ENCODE assay signal across 34 cellular contexts in genomic region chr3:127194601-127195187, GRCh38. TPM values are rescaled to one million over a fixed set of nuclear protein-coding genes. Genes with fewer than 3 reads are reported as not detected.
"Had no signal": no experiment of that assay in that cellular context is flagged by ENCODE, and none has a peak within 500 bp of the region (broad histone marks: within the 10 kb centered on the region; RNA-seq: fewer than 3 reads in every experiment).

No MANE protein-coding gene starts in this region.

- H3K4me1 ChIP-seq: foreskin keratinocyte, heart left ventricle, left ventricle myocardium inferior, suprapubic skin, tibial artery had no signal

- DNase-seq: activated B cell treated with CpG ODN at 0.5 μM for 24 hours; activated CD4-positive, alpha-beta T cell treated with anti-CD3 and anti-CD28 coated beads for 36 hours; activated gamma-delta T cell treated with Interleukin-2 at 50 U/mL for 16 hours; activated naive CD4-positive, alpha-beta T cell treated with anti-CD3 and anti-CD28 coated beads, Interleukin-2, amount 50 U/mL, for 16 hours; activated T-cell treated with anti-CD3 and anti-CD28 coated beads for 4 hours; amniotic stem cell; brain microvascular endothelial cell; caudate nucleus; endodermal cell; foreskin keratinocyte; heart left ventricle; hypothalamus; left ventricle myocardium inferior; naive B cell; nephron progenitor cell; stimulated activated CD4-positive, alpha-beta T cell treated with anti-CD3 and anti-CD28 coated beads, Interleukin-12 subunit alpha, Interleukin-12 subunit beta, amount 100 ng/mL, for 4 hours; stimulated activated CD4-positive, alpha-beta T cell treated with anti-CD3 and anti-CD28 coated beads, Interleukin-4, amount 100 ng/mL, for 4 hours; stimulated activated CD8-positive, alpha-beta memory T cell treated with anti-CD3 and anti-CD28 coated beads, Interleukin-4, amount 100 ng/mL, for 48 hours; stimulated activated naive CD8-positive, alpha-beta T cell treated with anti-CD3 and anti-CD28 coated beads, Interleukin-15, amount 100 ng/mL, for 72 hours; T-helper 1 cell had no signal

- H3K27ac ChIP-seq: brain microvascular endothelial cell, foreskin keratinocyte, heart left ventricle, left ventricle myocardium inferior, neutrophil, skin epidermis, suprapubic skin, tibial artery had no signal

- H3K4me3 ChIP-seq: heart left ventricle, left ventricle myocardium inferior, skin epidermis, suprapubic skin, tibial artery had no signal

- H3K27me3 ChIP-seq: brain microvascular endothelial cell, neutrophil had no signal

- ATAC-seq: activated CD4-positive, alpha-beta T cell treated with anti-CD3 and anti-CD28 coated beads for 36 hours; esophagus mucosa; foreskin keratinocyte; heart left ventricle; sciatic nerve; stimulated activated memory B cell treated with anti-CD40 and anti-IgM and Interleukin-4, amounts not matched to agents 10 μg/mL and 1 μg/mL and 100 μg/mL, for 72 hours; stimulated activated naive CD8-positive, alpha-beta T cell treated with anti-CD3 and anti-CD28 coated beads, Interleukin-15, amount 100 ng/mL, for 72 hours had no signal

- H3K36me3 ChIP-seq: brain microvascular endothelial cell, heart left ventricle, left ventricle myocardium inferior, neutrophil, suprapubic skin, tibial artery had no signal

RNA-seq across cellular contexts. Expression of gene PRR23E, which starts 1.8 kb away (rescaled TPM):
- total RNA-seq: activated B cell treated with CpG ODN at 0.5 μM for 24 hours; activated CD4-positive, alpha-beta T cell treated with anti-CD3 and anti-CD28 coated beads for 36 hours; astrocyte; chondrocyte; endodermal cell; esophagus mucosa; foreskin keratinocyte; heart left ventricle; left ventricle myocardium inferior; lung microvascular endothelial cell; osteocyte; progenitor cell of endocrine pancreas; renal cortical epithelial cell; sciatic nerve; suprapubic skin; urinary bladder had no signal
- polyA plus RNA-seq: foreskin keratinocyte, heart left ventricle, urinary bladder had no signal
